Comparison of ENCODE assay signal across 10 cellular contexts in genomic region chr7:70710011-70710480, GRCh38.
DNase-seq lines count a peak whose midpoint lies in the region; ATAC-seq and TF ChIP-seq lines count a peak whose summit lies in the region.
"Had no signal": no experiment of that assay in that cellular context is flagged by ENCODE, and none has a peak within 500 bp of the region (broad histone marks: within the 10 kb centered on the region; RNA-seq: fewer than 3 reads in every experiment).

No MANE protein-coding gene starts in this region.

- no peak for TF ChIP-seq EP300 in tibial nerve (IDR thresholded peaks at IDR 0.05)

- peaks cover 0 to 5% of the 10 kb centered on the region in 2 experiments for H3K36me3 ChIP-seq in trophoblast cell (ENCODE audit: control insufficient read depth in 1 of 2, insufficient read depth in 2 of 2, low read length in 2 of 2)
- H3K36me3 ChIP-seq in tibial nerve = no peaks in the 10 kb centered on the region

- H2AFZ ChIP-seq in trophoblast cell (ENCODE audit: insufficient read depth, low read length, poor library complexity) = no peak overlapping the region

- H3K27ac ChIP-seq in trophoblast cell (ENCODE audit: low read depth, low read length) (no peak overlapping the region), tibial nerve (no peak overlapping the region)

- H3K4me1 ChIP-seq in trophoblast cell (ENCODE audit: control insufficient read depth in 1 of 2, insufficient read depth in 2 of 2, low read length in 2 of 2) (peaks cover 12% of the 10 kb centered on the region in 2 experiments), tibial nerve (peaks cover 0 to 15% (median 7%) of the 10 kb centered on the region in 4 donors)

- no peaks in the 10 kb centered on the region for H3K79me1 ChIP-seq in trophoblast cell (ENCODE audit: low read length)

- no peak overlapping the region for H4K91ac ChIP-seq in trophoblast cell (ENCODE audit: low read depth, low read length)

- no peak overlapping the region for H4K8ac ChIP-seq in trophoblast cell (ENCODE audit: low read depth, low read length)

- WGBS in trophoblast cell (ENCODE audit: extremely low coverage, insufficient coverage, insufficient read length) = no CpG with 5 or more reads among the region's 4 CpGs
- 31 to 39% methylated on average over 4 of the region's 4 CpGs for WGBS in lower leg skin, 2 donors
- WGBS in tibial nerve, 2 donors = 39 to 50% methylated on average over 4 of the region's 4 CpGs

- no peak overlapping the region for H3K9ac ChIP-seq in trophoblast cell (ENCODE audit: low read length)

- H2BK120ac ChIP-seq in trophoblast cell (ENCODE audit: insufficient read depth, low read length, poor library complexity) = no peak overlapping the region

- no peak overlapping the region for H3K23ac ChIP-seq in trophoblast cell (ENCODE audit: low read length)

- no peaks in the 10 kb centered on the region for H3K79me2 ChIP-seq in trophoblast cell (ENCODE audit: control insufficient read depth, insufficient read depth, low read length, poor library complexity)

- no peak overlapping the region for H3K18ac ChIP-seq in trophoblast cell (ENCODE audit: low read length)

- TF ChIP-seq POLR2A in lower leg skin (IDR thresholded peaks at IDR 0.05) (no peak), tibial nerve (IDR thresholded peaks at IDR 0.05) (no peak)

- no peak overlapping the region for H3K4me2 ChIP-seq in trophoblast cell (ENCODE audit: low read length)

- DNase-seq in NCI-H146 (lab: John Stamatoyannopoulos, UW) (peak; percentile 31), NCI-H146 treated with DMSO at 0.1 percent for 48 hours (lab: John Stamatoyannopoulos, UW; ENCODE audit: unreplicated experiment) (no peak), LHCN-M2 (ENCODE audit: low read depth) (peak; percentile 93), cardiac fibroblast (ENCODE audit: low read depth in 2 of 2) (peak; percentile 21 to 36), trophoblast cell (peak; percentile 27 to 49), lower leg skin (ENCODE audit: low spot score in 2 of 2) (no peak), tibial nerve (ENCODE audit: low spot score in 2 of 2) (no peak)
- DNase-seq: activated CD4-positive, alpha-beta T cell treated with anti-CD3 and anti-CD28 coated beads, Interleukin-2, amount 50 U/mL, for 1 hour had no signal

- intact Hi-C loops in lower leg skin (cut with DNase I; ENCODE audit: low total_unique reads) = no loop called here

- no peak overlapping the region for H3K14ac ChIP-seq in trophoblast cell (ENCODE audit: low read length)

- no peak overlapping the region for H2AK5ac ChIP-seq in trophoblast cell (ENCODE audit: low read length)

- no peak overlapping the region for H4K12ac ChIP-seq in trophoblast cell (ENCODE audit: low read depth, low read length)

- TF ChIP-seq CTCF in cardiac fibroblast (IDR thresholded peaks at IDR 0.05; ENCODE audit: low read depth, low read length) (no peak), lower leg skin (IDR thresholded peaks at IDR 0.05) (no peak), tibial nerve (IDR thresholded peaks at IDR 0.05) (no peak)

- H3K27me3 ChIP-seq in trophoblast cell (ENCODE audit: insufficient read depth, low read length) = no peaks in the 10 kb centered on the region
- no peaks in the 10 kb centered on the region for H3K27me3 ChIP-seq in tibial nerve

- H2BK5ac ChIP-seq in trophoblast cell (ENCODE audit: low read depth, low read length, poor library complexity) = no peak overlapping the region

- no peak overlapping the region for H3K4ac ChIP-seq in trophoblast cell (ENCODE audit: low read depth, low read length)

- H3K9me3 ChIP-seq in trophoblast cell (ENCODE audit: insufficient read depth, low read depth, low read length) = no peaks in the 10 kb centered on the region
- peaks cover 0 to 17% (median 2%) of the 10 kb centered on the region in 4 donors for H3K9me3 ChIP-seq in tibial nerve

- H2BK12ac ChIP-seq in trophoblast cell (ENCODE audit: low read length) = no peak overlapping the region

- no peak overlapping the region for H3K4me3 ChIP-seq in cardiac fibroblast (replicated peaks in 1 of 2; ENCODE audit: low read depth in 2 of 2, low read length in 2 of 2)
- no peak overlapping the region for H3K4me3 ChIP-seq in trophoblast cell (ENCODE audit: low read depth, low read length)
- no peak overlapping the region for H3K4me3 ChIP-seq in lower leg skin (ENCODE audit: low read depth, poor library complexity, severe bottlenecking)
- H3K4me3 ChIP-seq in tibial nerve = no peak overlapping the region
- H3K4me3 ChIP-seq: K562 had no signal

- ATAC-seq in GM18870 (IDR thresholded peaks at IDR 0.05; ENCODE audit: unreplicated experiment) = no peak
- ATAC-seq: K562 had no signal

Comparison
In these comparisons a context has a peak if more than half of its experiments do, and no peak if none do; other contexts are left out.
1. DNase-seq: peak in NCI-H146 (single experiment), LHCN-M2 (single experiment), cardiac fibroblast (2 of 2) and trophoblast cell (2 of 2); none in NCI-H146 treated with DMSO at 0.1 percent for 48 hours (single experiment), lower leg skin (0 of 2) and tibial nerve (0 of 2).